20 cellular contexts compared by ENCODE assay signal in genomic region chr1:184965889-184966860, GRCh38. TPM values are rescaled to one million over a fixed set of nuclear protein-coding genes. Genes with fewer than 3 reads are reported as not detected.
A peak's percentile ranks its signal among the peaks of the same experiment; 100 is the strongest.
DNase-seq lines count a peak whose midpoint lies in the region; ATAC-seq and TF ChIP-seq lines count a peak whose summit lies in the region.
"Had no signal": no experiment of that assay in that cellular context is flagged by ENCODE, and none has a peak within 500 bp of the region (broad histone marks: within the 10 kb centered on the region; RNA-seq: fewer than 3 reads in every experiment).

No MANE protein-coding gene starts in this region.

- H3K4me1 Mint-ChIP-seq in activated T-cell treated with anti-CD3 and anti-CD28 coated beads, Interleukin-2, amount 50 U/mL, for 72 hours (ENCODE audit: low read depth) = peaks cover 49% of the 10 kb centered on the region
- peaks cover 34% of the 10 kb centered on the region for H3K4me1 Mint-ChIP-seq in activated T-cell treated with anti-CD3 and anti-CD28 coated beads, Interleukin-2, amount 50 U/mL, for 4 hours (ENCODE audit: low read depth)
- H3K4me1 Mint-ChIP-seq: WTC11 had no signal

- H3K27ac Mint-ChIP-seq in activated T-cell treated with anti-CD3 and anti-CD28 coated beads, Interleukin-2, amount 50 U/mL, for 72 hours = peak overlapping the region; percentile 72
- H3K27ac Mint-ChIP-seq: CD8-positive, alpha-beta T cell; WTC11 had no signal

- H4K20me1 ChIP-seq in smooth muscle cell (ENCODE audit: low read depth) = no peaks in the 10 kb centered on the region

- peaks cover 3% of the 10 kb centered on the region for H3K4me1 ChIP-seq in smooth muscle cell (ENCODE audit: low read depth)
- H3K4me1 ChIP-seq: A549 had no signal

- H3K9ac ChIP-seq in smooth muscle cell (ENCODE audit: low read depth) = peak overlapping the region; percentile 8

- peaks cover 11% of the 10 kb centered on the region for H3K27me3 Mint-ChIP-seq in activated T-cell treated with anti-CD3 and anti-CD28 coated beads, Interleukin-2, amount 50 U/mL, for 72 hours (ENCODE audit: low read depth)
- H3K27me3 Mint-ChIP-seq in activated T-cell treated with anti-CD3 and anti-CD28 coated beads, Interleukin-2, amount 50 U/mL, for 4 hours (ENCODE audit: low read depth) = no peaks in the 10 kb centered on the region
- H3K27me3 Mint-ChIP-seq: T-cell had no signal

- no peak overlapping the region for H2AFZ ChIP-seq in smooth muscle cell (ENCODE audit: low read depth)
- H2AFZ ChIP-seq: PC-9 had no signal

- no peaks in the 10 kb centered on the region for H3K27me3 ChIP-seq in smooth muscle cell (ENCODE audit: low read depth)

- no peaks in the 10 kb centered on the region for H3K9me3 ChIP-seq in smooth muscle cell (replicated peaks; ENCODE audit: low read depth)
- H3K9me3 ChIP-seq: A549 had no signal

- H3K79me2 ChIP-seq in smooth muscle cell (ENCODE audit: low read depth) = no peaks in the 10 kb centered on the region

- ATAC-seq in activated T-cell treated with anti-CD3 and anti-CD28 coated beads, Interleukin-2, amount 50 U/mL, for 72 hours (replicated peaks in 1 of 2) = peak; percentile 40 to 63
- no peak for ATAC-seq in activated T-cell treated with anti-CD3 and anti-CD28 coated beads, Interleukin-2, amount 50 U/mL, for 4 hours
- ATAC-seq: A549; CD8-positive, alpha-beta T cell; left lobe of liver; T-cell; WTC11 had no signal

- H3K4me3 Mint-ChIP-seq in activated T-cell treated with anti-CD3 and anti-CD28 coated beads, Interleukin-2, amount 50 U/mL, for 72 hours = no peak overlapping the region
- no peak overlapping the region for H3K4me3 Mint-ChIP-seq in activated T-cell treated with anti-CD3 and anti-CD28 coated beads, Interleukin-2, amount 50 U/mL, for 4 hours
- H3K4me3 Mint-ChIP-seq: CD8-positive, alpha-beta T cell; T-cell; WTC11 had no signal

- H3K36me3 Mint-ChIP-seq in activated T-cell treated with anti-CD3 and anti-CD28 coated beads, Interleukin-2, amount 50 U/mL, for 72 hours (ENCODE audit: insufficient read depth in 2 of 2) = peaks cover 5 to 24% of the 10 kb centered on the region in 2 donors
- peaks cover 17% of the 10 kb centered on the region for H3K36me3 Mint-ChIP-seq in activated T-cell treated with anti-CD3 and anti-CD28 coated beads, Interleukin-2, amount 50 U/mL, for 4 hours (ENCODE audit: insufficient read depth)
- H3K36me3 Mint-ChIP-seq: WTC11 had no signal

- no peak for TF ChIP-seq CTCF in smooth muscle cell (IDR thresholded peaks at IDR 0.05; ENCODE audit: borderline replicate concordance, insufficient read depth, poor library complexity, severe bottlenecking)

- no peaks in the 10 kb centered on the region for H3K36me3 ChIP-seq in smooth muscle cell (ENCODE audit: low read depth)

- H3K27ac ChIP-seq in smooth muscle cell (ENCODE audit: low read depth) = peak overlapping the region; percentile 73
- H3K27ac ChIP-seq: A549, PC-9 had no signal

- DNase-seq in activated T-cell treated with anti-CD3 and anti-CD28 coated beads, Interleukin-2, amount 50 U/mL, for 72 hours = no peak
- no peak for DNase-seq in activated T-cell treated with anti-CD3 and anti-CD28 coated beads, Interleukin-2, amount 50 U/mL, for 4 hours
- DNase-seq in RPMI8226 (peak; percentile 23), dedifferentiated amniotic fluid mesenchymal stem cell (ENCODE audit: extremely low spot score) (peak; percentile 48), smooth muscle cell (lab: John Stamatoyannopoulos, UW; ENCODE audit: unreplicated experiment) (no peak), LoVo (ENCODE audit: low spot score) (no peak), germinal center (ENCODE audit: low spot score) (no peak), NCI-H1048 (lab: John Stamatoyannopoulos, UW) (no peak)
- DNase-seq: activated CD8-positive, alpha-beta memory T cell treated with anti-CD3 and anti-CD28 coated beads, Interleukin-2, amount 50 U/mL, for 48 hours; activated naive CD4-positive, alpha-beta T cell treated with anti-CD3 and anti-CD28 coated beads, Interleukin-2, amount 50 U/mL, for 16 hours; CD8-positive, alpha-beta T cell; cerebellar nuclear complex; NCI-H2029 treated with DMSO at 0.1 percent for 48 hours; NCI-H524; PC-9; stimulated activated CD4-positive, alpha-beta T cell treated with anti-CD3 and anti-CD28 coated beads, Interleukin-15, amount 100 ng/mL, for 24 hours; T-cell had no signal

- H3K4me2 ChIP-seq in smooth muscle cell = peak overlapping the region; percentile 41
- H3K4me2 ChIP-seq: A549, PC-9 had no signal

- H3K9me3 Mint-ChIP-seq in activated T-cell treated with anti-CD3 and anti-CD28 coated beads, Interleukin-2, amount 50 U/mL, for 72 hours = no peaks in the 10 kb centered on the region
- no peaks in the 10 kb centered on the region for H3K9me3 Mint-ChIP-seq in activated T-cell treated with anti-CD3 and anti-CD28 coated beads, Interleukin-2, amount 50 U/mL, for 4 hours
- H3K9me3 Mint-ChIP-seq: CD8-positive, alpha-beta T cell; WTC11 had no signal

- H3F3A ChIP-seq in smooth muscle cell (ENCODE audit: low read depth) = peaks cover 8% of the 10 kb centered on the region

- no peak overlapping the region for H3K4me3 ChIP-seq in smooth muscle cell
- H3K4me3 ChIP-seq: A549, PC-9 had no signal

- 61% methylated on average over 4 of the region's 4 CpGs for WGBS in smooth muscle cell (ENCODE audit: low lambda C conversion rate)

RNA-seq across cellular contexts. Expression of gene NIBAN1, which starts 8.1 kb away (rescaled TPM):
- total RNA-seq in activated T-cell treated with anti-CD3 and anti-CD28 coated beads, Interleukin-2, amount 50 U/mL, for 72 hours = 10 to 100 TPM; 49.4 to 53.0 TPM
- total RNA-seq in activated T-cell treated with anti-CD3 and anti-CD28 coated beads, Interleukin-2, amount 50 U/mL, for 4 hours = 10 to 100 TPM in 2 of 3 donors, 1 to 10 TPM in 1; 5.6 to 14.2 (median 12.2) TPM
- 10.7 and 14.0 TPM in 2 replicates for total RNA-seq in smooth muscle cell
- polyA plus RNA-seq in smooth muscle cell = 7.3 and 8.5 TPM in 2 replicates

Comparison
In these comparisons a context has a peak if more than half of its experiments do, and no peak if none do; other contexts are left out.
1. ATAC-seq: peak in activated T-cell treated with anti-CD3 and anti-CD28 coated beads, Interleukin-2, amount 50 U/mL, for 72 hours (2 of 2); none in activated T-cell treated with anti-CD3 and anti-CD28 coated beads, Interleukin-2, amount 50 U/mL, for 4 hours (0 of 2).
2. DNase-seq: peak in RPMI8226 (single experiment) and dedifferentiated amniotic fluid mesenchymal stem cell (single experiment); none in activated T-cell treated with anti-CD3 and anti-CD28 coated beads, Interleukin-2, amount 50 U/mL, for 72 hours (0 of 2), activated T-cell treated with anti-CD3 and anti-CD28 coated beads, Interleukin-2, amount 50 U/mL, for 4 hours (single experiment), smooth muscle cell (single experiment), LoVo (single experiment), germinal center (single experiment) and NCI-H1048 (single experiment).